ENCODE assay signal across 8 cellular contexts in genomic region chr20:58891076-58891685, GRCh38. TPM values are rescaled to one million over a fixed set of nuclear protein-coding genes. Genes with fewer than 3 reads are reported as not detected.
A peak's percentile ranks its signal among the peaks of the same experiment; 100 is the strongest.
DNase-seq lines count a peak whose midpoint lies in the region; ATAC-seq and TF ChIP-seq lines count a peak whose summit lies in the region.

No MANE protein-coding gene starts in this region.

- H3K4me1 ChIP-seq in lower lobe of right lung, result peaks cover 34% of the 10 kb centered on the region

- no peaks in the 10 kb centered on the region for H3K36me3 ChIP-seq in lower lobe of right lung

- peak; percentile 72 to 78 for ATAC-seq in lower lobe of right lung
- no peak for ATAC-seq in GM18909 (IDR thresholded peaks at IDR 0.05; ENCODE audit: poor library complexity, unreplicated experiment)

- intact Hi-C loops in lower lobe of right lung (cut with DNase I), result no loop called here

- TF ChIP-seq CTCF in lower lobe of right lung (IDR thresholded peaks at IDR 0.05), result no peak

- peak; percentile 68 for DNase-seq in DMS114 treated with DMSO at 0.1 percent for 48 hours (lab: John Stamatoyannopoulos, UW; ENCODE audit: unreplicated experiment)
- peak; percentile 40 for DNase-seq in H4 (ENCODE audit: low spot score)
- DNase-seq in NCI-H2107 (lab: John Stamatoyannopoulos, UW), result peak; percentile 55
- peak; percentile 80 for DNase-seq in activated CD4-positive, alpha-beta T cell treated with anti-CD3 and anti-CD28 coated beads, Interleukin-2, amount 50 U/mL, for 1 hour
- peak; percentile 57 for DNase-seq in dedifferentiated amniotic fluid mesenchymal stem cell (ENCODE audit: extremely low spot score)
- DNase-seq in lower lobe of right lung, result peak; percentile 84
- peak; percentile 40 to 66 (median 59) for DNase-seq in stimulated activated CD4-positive, alpha-beta T cell treated with anti-CD3 and anti-CD28 coated beads, TNF-alpha, amount 100 ng/mL, for 24 hours (ENCODE audit: low read depth in 3 of 3)

- H3K4me3 ChIP-seq in lower lobe of right lung, result peak overlapping the region; percentile 70

- H3K9me3 ChIP-seq in lower lobe of right lung, result no peaks in the 10 kb centered on the region

- H3K27me3 ChIP-seq in lower lobe of right lung (ENCODE audit: low read depth), result no peaks in the 10 kb centered on the region

- peak overlapping the region; percentile 91 for H3K27ac ChIP-seq in lower lobe of right lung

RNA-seq across cellular contexts. Expression of gene GNAS, which starts 38.7 kb away (rescaled TPM):
- 886 and 1,032 TPM in 2 replicates for total RNA-seq in H4 (2014; rRNA removed; shearing (Covaris generic))
- 744 TPM for total RNA-seq in lower lobe of right lung

RNA-seq across cellular contexts. Expression of gene GNAS-AS1, which starts 40.5 kb away (rescaled TPM):
- total RNA-seq in H4 (2014; rRNA removed; shearing (Covaris generic)), result 1.5 and 3.0 TPM in 2 replicates
- total RNA-seq in lower lobe of right lung, result 0.97 TPM
